In genomic region chr3:120424506-120424905, GRCh38 we compare ENCODE assay signal across 21 cellular contexts. TPM values are rescaled to one million over a fixed set of nuclear protein-coding genes. Genes with fewer than 3 reads are reported as not detected.
DNase-seq lines count a peak whose midpoint lies in the region; ATAC-seq and TF ChIP-seq lines count a peak whose summit lies in the region.
"Had no signal": no experiment of that assay in that cellular context is flagged by ENCODE, and none has a peak within 500 bp of the region (broad histone marks: within the 10 kb centered on the region; RNA-seq: fewer than 3 reads in every experiment).

No MANE protein-coding gene starts in this region.

- H3K9me2 ChIP-seq in OCI-LY7 (ENCODE audit: insufficient read depth, low read length): no peaks in the 10 kb centered on the region

- H3K27ac Mint-ChIP-seq in mesothelial cell of epicardium: peak overlapping the region; percentile 99
- H3K27ac Mint-ChIP-seq: activated B cell treated with CpG ODN at 0.5 μM for 24 hours; natural killer cell treated with Interleukin-12 subunit alpha and Interleukin-12 subunit beta and Interleukin-15 and Interleukin-18, amount 100 ng/mL, for 72 hours had no signal

- H3K4me3 Mint-ChIP-seq in mesothelial cell of epicardium: no peak overlapping the region
- H3K4me3 Mint-ChIP-seq: activated B cell treated with CpG ODN at 0.5 μM for 24 hours; natural killer cell treated with Interleukin-12 subunit alpha and Interleukin-12 subunit beta and Interleukin-15 and Interleukin-18, amount 100 ng/mL, for 72 hours had no signal

- H3K4me3 ChIP-seq in fibroblast of lung (replicated peaks in 1 of 4; ENCODE audit: control extremely low read depth in 1 of 4, insufficient read depth in 1 of 4, low read depth in 3 of 4, low read length in 4 of 4): no peak overlapping the region
- H3K4me3 ChIP-seq in tibial artery: no peak overlapping the region
- H3K4me3 ChIP-seq in OCI-LY7 (ENCODE audit: low read depth, low read length, poor library complexity, severe bottlenecking): no peak overlapping the region

- H3K36me3 ChIP-seq in fibroblast of lung (ENCODE audit: control insufficient read depth, insufficient read depth, low read length): peaks cover 4% of the 10 kb centered on the region
- no peaks in the 10 kb centered on the region for H3K36me3 ChIP-seq in tibial artery
- no peaks in the 10 kb centered on the region for H3K36me3 ChIP-seq in OCI-LY7 (ENCODE audit: insufficient read depth, low read length)

- H3K4me2 ChIP-seq in fibroblast of lung (ENCODE audit: extremely low read depth, insufficient read depth, low read length): no peak overlapping the region
- no peak overlapping the region for H3K4me2 ChIP-seq in OCI-LY7 (ENCODE audit: low read length)

- H3K36me3 Mint-ChIP-seq in mesothelial cell of epicardium: peaks cover 12% of the 10 kb centered on the region
- H3K36me3 Mint-ChIP-seq: natural killer cell treated with Interleukin-12 subunit alpha and Interleukin-12 subunit beta and Interleukin-15 and Interleukin-18, amount 100 ng/mL, for 72 hours had no signal

- no peaks in the 10 kb centered on the region for H3K9me3 Mint-ChIP-seq in mesothelial cell of epicardium
- H3K9me3 Mint-ChIP-seq: activated B cell treated with CpG ODN at 0.5 μM for 24 hours; natural killer cell treated with Interleukin-12 subunit alpha and Interleukin-12 subunit beta and Interleukin-15 and Interleukin-18, amount 100 ng/mL, for 72 hours had no signal

- no peak for ATAC-seq in left colon
- ATAC-seq: foreskin keratinocyte had no signal

- H4K20me1 ChIP-seq in fibroblast of lung (ENCODE audit: control insufficient read depth, extremely low read depth, insufficient read depth, low read length): no peaks in the 10 kb centered on the region
- H4K20me1 ChIP-seq in OCI-LY7 (ENCODE audit: insufficient read depth, low read length): no peaks in the 10 kb centered on the region

- peak; percentile 19 for DNase-seq in NCI-H446 treated with DMSO at 0.1 percent for 48 hours (lab: John Stamatoyannopoulos, UW)
- no peak for DNase-seq in fibroblast of lung (ENCODE audit: low read depth in 2 of 2)
- no peak for DNase-seq in mesothelial cell of epicardium (ENCODE audit: low spot score in 2 of 2, unreplicated experiment in 2 of 2)
- DNase-seq in tibial artery: no peak
- no peak for DNase-seq in left colon
- DNase-seq in OCI-LY7 (ENCODE audit: low spot score): no peak
- DNase-seq in Kasumi-1 (lab: John Stamatoyannopoulos, UW): no peak
- DNase-seq in cerebellum (ENCODE audit: low spot score): no peak
- DNase-seq: activated B cell treated with CpG ODN at 0.5 μM for 24 hours; activated CD4-positive, alpha-beta T cell treated with anti-CD3 and anti-CD28 coated beads, Interleukin-2, amount 50 U/mL, for 4 hours; activated effector memory CD4-positive, alpha-beta T cell treated with anti-CD3 and anti-CD28 coated beads, Interleukin-2, amount 50 U/mL, for 16 hours; COR-L47; dermis blood vessel endothelial cell; DMS79; foreskin keratinocyte; KG1; NCI-H1694; NCI-H2171; NCI-H526 had no signal

- H3K27me3 ChIP-seq in fibroblast of lung (ENCODE audit: control insufficient read depth, insufficient read depth, low read length) (no peaks in the 10 kb centered on the region), tibial artery (no peaks in the 10 kb centered on the region)
- H3K27me3 ChIP-seq: foreskin keratinocyte had no signal

- CTCF ChIA-PET in OCI-LY7 (lab: Charles Lee; ENCODE audit: unreplicated experiment): no interaction called here

- no peaks in the 10 kb centered on the region for H3K27me3 Mint-ChIP-seq in mesothelial cell of epicardium (ENCODE audit: low read depth)

- POLR2A ChIA-PET in OCI-LY7 (lab: Charles Lee): interaction anchor here (0.6 kb wide), 1 partner anchor 108 kb away, joined by 3 read pairs; no protein-coding TSS in a partner anchor

- BruUV-seq in OCI-LY7 (replicated peaks; lab: Mats Ljungman, UMichigan): no TSS peak

- intact Hi-C loops in tibial artery (cut with DNase I; ENCODE audit: low total_unique reads) (loop anchor here (5.0 kb wide), 1 partner anchor 133 kb away; no protein-coding TSS in a partner anchor), left colon (cut with DNase I, micrococcal nuclease) (no loop called here), OCI-LY7 (cut with micrococcal nuclease; ENCODE audit: unreplicated experiment) (no loop called here)

- H3K4me1 Mint-ChIP-seq in mesothelial cell of epicardium: peaks cover 82% of the 10 kb centered on the region
- H3K4me1 Mint-ChIP-seq: activated B cell treated with CpG ODN at 0.5 μM for 24 hours had no signal

- H2AFZ ChIP-seq in fibroblast of lung (ENCODE audit: low read length) (no peak overlapping the region), OCI-LY7 (ENCODE audit: low read length) (no peak overlapping the region)

- no peak overlapping the region for H3K9ac ChIP-seq in fibroblast of lung (ENCODE audit: insufficient read depth, low read length)

- H3K27ac ChIP-seq in fibroblast of lung (ENCODE audit: insufficient read depth, low read length) (peak overlapping the region; percentile 4), tibial artery (peak overlapping the region; percentile 74 to 95), OCI-LY7 (ENCODE audit: low read depth, low read length, poor library complexity, severe bottlenecking) (no peak overlapping the region)
- H3K27ac ChIP-seq: foreskin keratinocyte had no signal

- TF ChIP-seq CTCF in fibroblast of lung (conservative IDR thresholded peaks at IDR 0.05 in 1 of 2, IDR thresholded peaks at IDR 0.05 in 1 of 2; ENCODE audit: low read depth in 1 of 2, low read length in 2 of 2) (no peak), mesothelial cell of epicardium (IDR thresholded peaks at IDR 0.05; ENCODE audit: unreplicated experiment) (no peak), tibial artery (IDR thresholded peaks at IDR 0.05) (no peak), OCI-LY7 (conservative IDR thresholded peaks at IDR 0.05; ENCODE audit: low read length) (no peak)

- H3K9me3 ChIP-seq in fibroblast of lung (ENCODE audit: control insufficient read depth, insufficient read depth, low read depth, low read length): no peaks in the 10 kb centered on the region
- no peaks in the 10 kb centered on the region for H3K9me3 ChIP-seq in tibial artery
- H3K9me3 ChIP-seq in OCI-LY7 (ENCODE audit: low read length): no peaks in the 10 kb centered on the region

- H3K79me2 ChIP-seq in fibroblast of lung (ENCODE audit: control insufficient read depth, insufficient read depth, low read length) (peaks cover 73% of the 10 kb centered on the region), OCI-LY7 (ENCODE audit: insufficient read depth, low read depth, low read length) (no peaks in the 10 kb centered on the region)

- H3K4me1 ChIP-seq in fibroblast of lung (ENCODE audit: control insufficient read depth, extremely low read depth, insufficient read depth, low read length) (peaks cover 43% of the 10 kb centered on the region), tibial artery (peaks cover 0 to 100% (median 89%) of the 10 kb centered on the region in 4 donors), OCI-LY7 (ENCODE audit: insufficient read depth, low read length, poor library complexity, severe bottlenecking) (no peaks in the 10 kb centered on the region)
- H3K4me1 ChIP-seq: foreskin keratinocyte had no signal

RNA-seq across cellular contexts. Expression of gene FSTL1, which starts 26.3 kb away (rescaled TPM):
- total RNA-seq in fibroblast of lung (279 and 309 TPM in 2 replicates), mesothelial cell of epicardium (734 to 772 TPM (median 749 TPM) in 3 replicates), left colon (10 to 100 TPM; 34.4 to 61.7 TPM), OCI-LY7 (2022) (0.74 and 0.79 TPM in 2 replicates), cerebellum (66.6 TPM)
- polyA plus RNA-seq in fibroblast of lung: 583 and 1,500 TPM in 2 replicates
- polyA plus RNA-seq in fibroblast of lung (2012): 501 and 1,132 TPM in 2 replicates
- polyA minus RNA-seq in fibroblast of lung (ENCODE audit: low replicate concordance): 681 and 1,171 TPM in 2 replicates
- 0.03 and 0.09 TPM in 2 replicates for total RNA-seq in OCI-LY7 (2014; rRNA removed; shearing (Covaris generic))
- total RNA-seq: activated B cell treated with CpG ODN at 0.5 μM for 24 hours, HT-29 had no signal

Comparison
In these comparisons a context has a peak if more than half of its experiments do, and no peak if none do; other contexts are left out.
1. RNA of gene FSTL1, which starts 26.3 kb away (total RNA-seq): 734 to 772 TPM in mesothelial cell of epicardium, 279 to 309 TPM in fibroblast of lung, 66.6 TPM in cerebellum (single experiment) and 34.4 to 61.7 TPM in left colon; 0.03 to 0.79 TPM in OCI-LY7; every median in the first group is over 10 times any median in the second.